8 cellular contexts compared by ENCODE assay signal in genomic region chr7:90212149-90212495, GRCh38. TPM values are rescaled to one million over a fixed set of nuclear protein-coding genes. Genes with fewer than 3 reads are reported as not detected.
A peak's percentile ranks its signal among the peaks of the same experiment; 100 is the strongest.
DNase-seq lines count a peak whose midpoint lies in the region; ATAC-seq and TF ChIP-seq lines count a peak whose summit lies in the region.

No MANE protein-coding gene starts in this region.

- peak overlapping the region; percentile 79 for H3K27ac Mint-ChIP-seq in progenitor cell of endocrine pancreas

- no peaks in the 10 kb centered on the region for H3K9me3 ChIP-seq in SJSA1 (replicated peaks)

- H3K27me3 Mint-ChIP-seq in progenitor cell of endocrine pancreas, result no peaks in the 10 kb centered on the region

- intact Hi-C loops in sciatic nerve (cut with DNase I), result no loop called here

- CTCF ChIA-PET in GM10248 (lab: Yijun Ruan, JAX), result interaction anchor here (1.1 to 3.3 kb wide), 15 partner anchors 13 to 216 kb away, joined by 3 to 16 read pairs (median 6); partner anchors contain the start of gene STEAP1

- POLR2A ChIA-PET in GM10248 (lab: Yijun Ruan, JAX), result no interaction called here

- DNase-seq in GM10248 (ENCODE audit: extremely low spot score) (peak; percentile 24), SJSA1 (ENCODE audit: low read depth in 1 of 2, low spot score in 2 of 2) (no peak), foreskin keratinocyte (peak in 1 of 2 donors; percentile 17), progenitor cell of endocrine pancreas (ENCODE audit: low spot score, unreplicated experiment) (no peak), AG20443 (ENCODE audit: low spot score) (no peak), sciatic nerve (ENCODE audit: low spot score) (no peak)
- no peak for DNase-seq in activated CD4-positive, alpha-beta T cell treated with anti-CD3 and anti-CD28 coated beads for 4 hours

- peak overlapping the region; percentile 74 for H3K4me3 Mint-ChIP-seq in progenitor cell of endocrine pancreas (ENCODE audit: low read depth)

- H3K4me3 ChIP-seq in SJSA1, result peak overlapping the region; percentile 48

- no peaks in the 10 kb centered on the region for H3K36me3 ChIP-seq in SJSA1

- H3K27ac ChIP-seq in SJSA1 (no peak overlapping the region), foreskin keratinocyte (peak overlapping the region; percentile 24)

- no peaks in the 10 kb centered on the region for H3K36me3 Mint-ChIP-seq in progenitor cell of endocrine pancreas (ENCODE audit: insufficient read depth)

- ATAC-seq in foreskin keratinocyte, result no peak
- no peak for ATAC-seq in GM18502 (IDR thresholded peaks at IDR 0.05; ENCODE audit: poor library complexity, unreplicated experiment)
- no peak for ATAC-seq in sciatic nerve

- H3K27me3 ChIP-seq in SJSA1 (replicated peaks), result no peaks in the 10 kb centered on the region
- H3K27me3 ChIP-seq in foreskin keratinocyte, result no peaks in the 10 kb centered on the region

- H3K9me3 Mint-ChIP-seq in progenitor cell of endocrine pancreas (ENCODE audit: low read depth), result no peaks in the 10 kb centered on the region

- no peak for TF ChIP-seq CTCF in GM10248 (IDR thresholded peaks at IDR 0.05; ENCODE audit: control extremely low read depth, extremely low read depth, low read depth, missing control alignments)
- TF ChIP-seq CTCF in foreskin keratinocyte (conservative IDR thresholded peaks at IDR 0.05), result no peak
- TF ChIP-seq CTCF in progenitor cell of endocrine pancreas (IDR thresholded peaks at IDR 0.05; ENCODE audit: unreplicated experiment), result no peak

- H3K4me1 Mint-ChIP-seq in progenitor cell of endocrine pancreas (ENCODE audit: low read depth), result peaks cover 9% of the 10 kb centered on the region

- H3K4me1 ChIP-seq in SJSA1 (replicated peaks), result peaks cover 11% of the 10 kb centered on the region
- no peaks in the 10 kb centered on the region for H3K4me1 ChIP-seq in foreskin keratinocyte

RNA-seq across cellular contexts. Expression of gene STEAP2, which starts 0.6 kb away (rescaled TPM):
- total RNA-seq in SJSA1 (2014; rRNA removed; shearing (Covaris generic)), result 2.4 and 3.3 TPM in 2 replicates
- total RNA-seq in foreskin keratinocyte, result 5.1 and 6.1 TPM in 2 replicates
- 1.8 and 1.9 TPM in 2 replicates for polyA plus RNA-seq in foreskin keratinocyte
- 4.9 and 5.3 TPM in 2 replicates for total RNA-seq in progenitor cell of endocrine pancreas
- total RNA-seq in sciatic nerve, result 65.2 TPM

RNA-seq across cellular contexts. Expression of gene CFAP69, which starts 32.9 kb away (rescaled TPM):
- 0.21 TPM in 1 of 2 replicates, not detected in the other for total RNA-seq in SJSA1 (2014; rRNA removed; shearing (Covaris generic))
- total RNA-seq in foreskin keratinocyte, result 0.28 and 0.95 TPM in 2 replicates
- polyA plus RNA-seq in foreskin keratinocyte, result 0.50 and 0.86 TPM in 2 replicates
- 12.0 and 12.4 TPM in 2 replicates for total RNA-seq in progenitor cell of endocrine pancreas
- total RNA-seq in sciatic nerve, result 36.1 TPM

RNA-seq across cellular contexts. Expression of gene STEAP1, which starts 57.9 kb away (rescaled TPM):
- total RNA-seq in SJSA1 (2014; rRNA removed; shearing (Covaris generic)), result 8.3 and 14.2 TPM in 2 replicates
- 18.6 and 23.4 TPM in 2 replicates for total RNA-seq in foreskin keratinocyte
- 18.1 and 21.2 TPM in 2 replicates for polyA plus RNA-seq in foreskin keratinocyte
- 5.1 and 5.8 TPM in 2 replicates for total RNA-seq in progenitor cell of endocrine pancreas
- 17.1 TPM for total RNA-seq in sciatic nerve
